16 cellular contexts compared by ENCODE assay signal in the genomic region with DNA sequence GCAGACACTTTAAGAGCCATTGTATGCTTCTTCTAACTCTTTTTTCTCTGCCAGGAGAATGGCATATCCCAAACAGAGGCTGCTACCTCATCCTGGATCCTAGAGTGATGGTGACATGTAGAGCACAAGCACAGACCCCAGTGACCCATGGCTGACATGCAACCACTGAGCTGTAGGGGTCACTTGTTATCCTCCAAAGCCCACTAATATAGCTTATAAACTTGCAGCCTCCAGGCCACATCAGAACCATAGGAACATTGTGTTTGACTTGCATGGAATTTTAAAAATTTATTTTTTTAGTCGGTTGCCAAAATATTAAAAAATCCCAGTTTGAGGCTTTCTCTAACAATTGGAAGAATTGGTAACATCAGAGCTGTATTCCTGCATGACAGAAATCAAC.
DNase-seq lines count a peak whose midpoint lies in the region; ATAC-seq and TF ChIP-seq lines count a peak whose summit lies in the region.
"Had no signal": no experiment of that assay in that cellular context is flagged by ENCODE, and none has a peak within 500 bp of the region (broad histone marks: within the 10 kb centered on the region; RNA-seq: fewer than 3 reads in every experiment).

No MANE protein-coding gene starts in this region.

- 83% methylated on average over 1 of the region's 1 CpG; no CpG with 5 or more reads in 1 of the 2 experiments for WGBS in endodermal cell (ENCODE audit: insufficient coverage in 1 of 2, insufficient read length in 1 of 2), 2 experiments

- H3K36me3 ChIP-seq in H7 (replicated peaks; ENCODE audit: control insufficient read depth, insufficient read depth, low read length) (no peaks in the 10 kb centered on the region), endodermal cell (ENCODE audit: control insufficient read depth, insufficient read depth, low read length) (no peaks in the 10 kb centered on the region), uterus (no peaks in the 10 kb centered on the region)
- H3K36me3 ChIP-seq: BLaER1 treated with 17β-estradiol and CSF1 and Interleukin-3, amounts not matched to agents 10 nM and 100 nM had no signal

- H3K27ac Mint-ChIP-seq in endodermal cell, result no peak overlapping the region
- H3K27ac Mint-ChIP-seq: B cell; CD8-positive, alpha-beta T cell had no signal

- no peaks in the 10 kb centered on the region for H3K9me3 Mint-ChIP-seq in endodermal cell
- H3K9me3 Mint-ChIP-seq: CD8-positive, alpha-beta T cell had no signal

- intact Hi-C loops in uterus (cut with DNase I; ENCODE audit: low total_unique reads), result no loop called here

- no peaks in the 10 kb centered on the region for H3K36me3 Mint-ChIP-seq in endodermal cell (ENCODE audit: low read depth)
- H3K36me3 Mint-ChIP-seq: CD8-positive, alpha-beta T cell had no signal

- DNase-seq in H7 (peak; percentile 32), NB4 (ENCODE audit: low read depth) (peak; percentile 2), endodermal cell (no peak), iPS-NIHi7 (ENCODE audit: extremely low spot score) (peak; percentile 37), uterus (no peak), dedifferentiated amniotic fluid mesenchymal stem cell (ENCODE audit: extremely low spot score) (no peak)
- DNase-seq: Calu3; CD8-positive, alpha-beta T cell; DMS79 treated with DMSO at 0.1 percent for 48 hours; GF-D8; IMR-90 had no signal

- H3K4me1 ChIP-seq in endodermal cell (ENCODE audit: control insufficient read depth, insufficient read depth, low read length) (peaks cover 4% of the 10 kb centered on the region), uterus (no peaks in the 10 kb centered on the region)
- H3K4me1 ChIP-seq: BLaER1 treated with 17β-estradiol and CSF1 and Interleukin-3, amounts not matched to agents 10 nM and 100 nM had no signal

- TF ChIP-seq CTCF in NB4 (IDR thresholded peaks at IDR 0.05; ENCODE audit: low read depth, low read length) (no peak), endodermal cell (conservative IDR thresholded peaks at IDR 0.05) (peak; percentile 53), uterus (IDR thresholded peaks at IDR 0.05) (no peak)

- H3K27me3 Mint-ChIP-seq in endodermal cell (ENCODE audit: insufficient read depth), result peaks cover 20% of the 10 kb centered on the region
- H3K27me3 Mint-ChIP-seq: B cell had no signal

- H3K4me3 ChIP-seq in H7 (ENCODE audit: insufficient read depth, low read depth, low read length) (no peak overlapping the region), NB4 (ENCODE audit: low read depth, low read length) (no peak overlapping the region), endodermal cell (ENCODE audit: low read length) (no peak overlapping the region), uterus (no peak overlapping the region)
- H3K4me3 ChIP-seq: BLaER1 treated with 17β-estradiol and CSF1 and Interleukin-3, amounts not matched to agents 10 nM and 100 nM; K562 had no signal

- TF ChIP-seq POLR2A in NB4 (IDR thresholded peaks at IDR 0.05; ENCODE audit: extremely low read depth, insufficient read length) (no peak), uterus (IDR thresholded peaks at IDR 0.05) (no peak)

- peaks cover 11% of the 10 kb centered on the region for H3K4me1 Mint-ChIP-seq in endodermal cell
- H3K4me1 Mint-ChIP-seq: B cell had no signal

- no peak overlapping the region for H3K9ac ChIP-seq in endodermal cell (ENCODE audit: extremely low read depth, low read length, poor library complexity, severe bottlenecking)
- H3K9ac ChIP-seq: BLaER1 treated with 17β-estradiol and CSF1 and Interleukin-3, amounts not matched to agents 10 nM and 100 nM had no signal

- ATAC-seq in HG03095 (IDR thresholded peaks at IDR 0.05; ENCODE audit: unreplicated experiment) (no peak), HG03521 (IDR thresholded peaks at IDR 0.05; ENCODE audit: unreplicated experiment) (no peak)
- ATAC-seq: CD8-positive, alpha-beta T cell; K562 had no signal

- no peak overlapping the region for H3K4me3 Mint-ChIP-seq in endodermal cell
- H3K4me3 Mint-ChIP-seq: B cell; CD8-positive, alpha-beta T cell had no signal

- H3K27ac ChIP-seq in endodermal cell (ENCODE audit: low read depth, low read length) (no peak overlapping the region), uterus (no peak overlapping the region)
- H3K27ac ChIP-seq: BLaER1 treated with 17β-estradiol and CSF1 and Interleukin-3, amounts not matched to agents 10 nM and 100 nM had no signal

- no peaks in the 10 kb centered on the region for H3K27me3 ChIP-seq in H7 (ENCODE audit: control insufficient read depth, insufficient read depth, low read length)
- peaks cover 4% of the 10 kb centered on the region for H3K27me3 ChIP-seq in endodermal cell (ENCODE audit: control insufficient read depth, insufficient read depth, low read length, poor library complexity, severe bottlenecking)
- H3K27me3 ChIP-seq in uterus, result no peaks in the 10 kb centered on the region
- H3K27me3 ChIP-seq: BLaER1 treated with 17β-estradiol and CSF1 and Interleukin-3, amounts not matched to agents 10 nM and 100 nM had no signal

- no peaks in the 10 kb centered on the region for H3K9me3 ChIP-seq in endodermal cell (ENCODE audit: control insufficient read depth, low read length)
- H3K9me3 ChIP-seq in uterus, result no peaks in the 10 kb centered on the region

Comparison
In these comparisons a context has a peak if more than half of its experiments do, and no peak if none do; other contexts are left out.
1. DNase-seq: peak in H7 (single experiment), NB4 (single experiment) and iPS-NIHi7 (single experiment); none in endodermal cell (single experiment), uterus (0 of 2) and dedifferentiated amniotic fluid mesenchymal stem cell (single experiment).